In genomic region chr3:64163755-64164148, GRCh38 we compare ENCODE assay signal across 11 cellular contexts.
DNase-seq lines count a peak whose midpoint lies in the region; ATAC-seq and TF ChIP-seq lines count a peak whose summit lies in the region.
"Had no signal": no experiment of that assay in that cellular context is flagged by ENCODE, and none has a peak within 500 bp of the region (broad histone marks: within the 10 kb centered on the region; RNA-seq: fewer than 3 reads in every experiment).

No MANE protein-coding gene starts in this region.

- peak overlapping the region; percentile 23 to 64 (median 42) for H3K27ac ChIP-seq in sigmoid colon
- H3K27ac ChIP-seq: cardiac muscle cell had no signal

- peak in 1 of 4 donors; percentile 46 for TF ChIP-seq EP300 in sigmoid colon (IDR thresholded peaks at IDR 0.05)

- H3K9me3 ChIP-seq in sigmoid colon = no peaks in the 10 kb centered on the region

- no peak for TF ChIP-seq CTCF in sigmoid colon (IDR thresholded peaks at IDR 0.05)

- 74 to 77% methylated on average over 4 of the region's 4 CpGs for WGBS in sigmoid colon, 2 donors

- no peak for TF ChIP-seq POLR2A in sigmoid colon (IDR thresholded peaks at IDR 0.05)

- H3K4me3 ChIP-seq in sigmoid colon = no peak overlapping the region
- H3K4me3 ChIP-seq: cardiac muscle cell had no signal

- H3K27me3 ChIP-seq in sigmoid colon = no peaks in the 10 kb centered on the region
- H3K27me3 ChIP-seq: cardiac muscle cell had no signal

- DNase-seq in HT1080 (ENCODE audit: low read depth) = peak; percentile 80
- DNase-seq in brain pericyte (ENCODE audit: low read depth, low spot score) = peak; percentile 26
- DNase-seq in sigmoid colon = no peak
- DNase-seq in T1000 (lab: John Stamatoyannopoulos, UW) = no peak
- DNase-seq in ecto neural progenitor cell (ENCODE audit: low spot score) = no peak
- no peak for DNase-seq in pons (ENCODE audit: low spot score)
- DNase-seq in activated CD8-positive, alpha-beta memory T cell treated with anti-CD3 and anti-CD28 coated beads, Interleukin-2, amount 50 U/mL, for 48 hours = no peak
- DNase-seq: SIG-M5 had no signal

- ATAC-seq in GM18868 (IDR thresholded peaks at IDR 0.05; ENCODE audit: unreplicated experiment) = peak; percentile 79
- ATAC-seq: natural killer cell treated with Interleukin-12 subunit alpha and Interleukin-12 subunit beta and Interleukin-15 and Interleukin-18, amount 100 ng/mL, for 72 hours had no signal

- peaks cover 0 to 87% (median 65%) of the 10 kb centered on the region in 4 donors for H3K4me1 ChIP-seq in sigmoid colon

- intact Hi-C loops in sigmoid colon (cut with DNase I) = no loop called here

- H3K36me3 ChIP-seq in sigmoid colon = peaks cover 4 to 16% (median 11%) of the 10 kb centered on the region in 4 donors
- H3K36me3 ChIP-seq: cardiac muscle cell had no signal

Comparison
In these comparisons a context has a peak if more than half of its experiments do, and no peak if none do; other contexts are left out.
1. DNase-seq: peak in HT1080 (single experiment) and brain pericyte (single experiment); none in sigmoid colon (single experiment), T1000 (single experiment), ecto neural progenitor cell (single experiment), pons (single experiment) and activated CD8-positive, alpha-beta memory T cell treated with anti-CD3 and anti-CD28 coated beads, Interleukin-2, amount 50 U/mL, for 48 hours (single experiment).